1 cellular context compared by ENCODE assay signal in the genomic region with DNA sequence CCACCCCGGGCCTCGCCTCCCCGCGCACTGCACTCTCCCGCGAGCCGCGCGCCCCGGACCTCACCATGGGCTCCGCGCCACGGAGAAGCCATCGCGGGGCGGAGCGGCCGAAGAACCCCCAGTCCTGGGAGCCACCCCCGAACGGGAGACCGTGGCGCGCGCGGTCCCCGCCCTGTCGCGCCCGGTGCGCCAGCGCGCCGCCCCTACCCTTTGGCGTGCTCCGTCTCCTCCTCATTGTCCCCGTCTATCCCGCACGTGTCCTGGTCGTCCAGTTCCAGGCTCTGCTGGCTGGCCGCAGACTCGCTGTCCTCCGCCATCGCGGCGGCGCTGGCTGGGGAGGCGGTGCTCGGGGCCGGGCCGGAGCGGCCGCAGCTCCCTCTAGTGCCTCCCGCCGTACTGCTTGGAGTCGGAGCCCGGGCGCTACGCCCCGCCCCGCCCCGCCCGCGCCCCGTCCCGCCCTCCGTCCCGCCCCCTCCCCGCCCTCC.
TF ChIP-seq lines count a peak whose summit lies in the region.

A gene (minus strand): TSS at position 398 of the 485 bp plus-strand sequence. CDS start 81 bp downstream, at position 317.

TF ChIP-seq in K562, 482 proteins besides CTCF, POLR2A, EP300 and RAD21 (continued from another document and continues in another):
- TF ChIP-seq, protein P1, sequence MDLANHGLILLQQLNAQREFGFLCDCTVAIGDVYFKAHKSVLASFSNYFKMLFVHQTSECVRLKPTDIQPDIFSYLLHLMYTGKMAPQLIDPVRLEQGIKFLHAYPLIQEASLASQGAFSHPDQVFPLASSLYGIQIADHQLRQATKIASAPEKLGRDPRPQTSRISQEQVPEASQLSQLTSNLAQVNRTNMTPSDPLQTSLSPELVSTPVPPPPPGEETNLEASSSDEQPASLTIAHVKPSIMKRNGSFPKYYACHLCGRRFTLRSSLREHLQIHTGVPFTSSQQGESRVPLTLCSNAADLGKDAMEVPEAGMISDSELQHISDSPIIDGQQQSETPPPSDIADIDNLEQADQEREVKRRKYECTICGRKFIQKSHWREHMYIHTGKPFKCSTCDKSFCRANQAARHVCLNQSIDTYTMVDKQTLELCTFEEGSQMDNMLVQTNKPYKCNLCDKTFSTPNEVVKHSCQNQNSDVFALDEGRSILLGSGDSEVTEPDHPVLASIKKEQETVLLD (IDR thresholded peaks at IDR 0.05), result no peak
- TF ChIP-seq HMG20A (CRISPR knock-in tag; conservative IDR thresholded peaks at IDR 0.05) (no peak), ZNF75A (CRISPR knock-in tag; IDR thresholded peaks at IDR 0.05) (no peak), NFE2L1 (tag; IDR thresholded peaks at IDR 0.05; ENCODE audit: borderline replicate concordance, low read depth) (no peak), ATF1 (CRISPR knock-in tag; IDR thresholded peaks at IDR 0.05) (no peak), ATF1 (tag; IDR thresholded peaks at IDR 0.05) (no peak), STAT5B (CRISPR knock-in tag; IDR thresholded peaks at IDR 0.05) (no peak), RBM34 (IDR thresholded peaks at IDR 0.05; ENCODE audit: borderline replicate concordance, insufficient read depth, low read length) (peak; percentile 88; the same call in 1 of the 2 replicates), ZFP30 (CRISPR knock-in tag; IDR thresholded peaks at IDR 0.05; ENCODE audit: borderline replicate concordance) (no peak), PCBP2 (IDR thresholded peaks at IDR 0.05; ENCODE audit: low read depth, low read length, poor library complexity, severe bottlenecking) (no peak), CBFB (CRISPR knock-in tag; IDR thresholded peaks at IDR 0.05) (no peak), PHF8 (IDR thresholded peaks at IDR 0.05; ENCODE audit: borderline replicate concordance, low read length) (peak; percentile 78; the same call in 1 of the 2 replicates), MECOM (CRISPR knock-in tag; IDR thresholded peaks at IDR 0.05) (no peak), CXXC5 (CRISPR knock-in tag; IDR thresholded peaks at IDR 0.05) (peak; percentile 80), MXI1 (IDR thresholded peaks at IDR 0.05; ENCODE audit: low read depth, low read length) (no peak; the same call in 1 of the 2 replicates), ARID1B (IDR thresholded peaks at IDR 0.05) (no peak), ZKSCAN8 (CRISPR knock-in tag; IDR thresholded peaks at IDR 0.05) (no peak), ZBTB17 (CRISPR knock-in tag; IDR thresholded peaks at IDR 0.05) (no peak), KDM4B (IDR thresholded peaks at IDR 0.05; ENCODE audit: borderline replicate concordance in 2 of 2, low read depth in 1 of 2) (no peak), ZNF184 (CRISPR knock-in tag; IDR thresholded peaks at IDR 0.05) (no peak), ZNF695 (CRISPR knock-in tag; IDR thresholded peaks at IDR 0.05) (no peak), NFIC (IDR thresholded peaks at IDR 0.05) (peak; percentile 33; the same call in 1 of the 2 replicates), JUN (IDR thresholded peaks at IDR 0.05; ENCODE audit: borderline replicate concordance, low read depth, low read length) (no peak), JUN (CRISPR knock-in tag; IDR thresholded peaks at IDR 0.05; ENCODE audit: borderline replicate concordance) (no peak), TAF1 (IDR thresholded peaks at IDR 0.05; ENCODE audit: control insufficient read depth, extremely low read depth, insufficient read depth, low read length, severe bottlenecking) (peak; percentile 56), POLR2H (tag; IDR thresholded peaks at IDR 0.05; ENCODE audit: low read depth) (no peak), ZFX (CRISPR knock-in tag; IDR thresholded peaks at IDR 0.05) (peak; percentile 62), LARP7 (IDR thresholded peaks at IDR 0.05) (no peak), KHSRP (IDR thresholded peaks at IDR 0.05) (no peak), NR2C2 (CRISPR knock-in tag; IDR thresholded peaks at IDR 0.05) (no peak), NR2C2 (tag; IDR thresholded peaks at IDR 0.05) (no peak), ZEB2 (IDR thresholded peaks at IDR 0.05) (no peak), ESRRA (IDR thresholded peaks at IDR 0.05; ENCODE audit: borderline replicate concordance, low read depth) (no peak; the same call in 1 of the 2 replicates), ZSCAN29 (IDR thresholded peaks at IDR 0.05) (no peak), CBX5 (IDR thresholded peaks at IDR 0.05; ENCODE audit: borderline replicate concordance, low read depth) (no peak), ETV1 (tag; conservative IDR thresholded peaks at IDR 0.05; ENCODE audit: low read depth) (no peak), RCOR1 (IDR thresholded peaks at IDR 0.05; ENCODE audit: borderline replicate concordance in 1 of 2, low read depth in 2 of 2, low read length in 2 of 2) (no peak), NELFE (IDR thresholded peaks at IDR 0.05; ENCODE audit: insufficient read depth, insufficient read length) (no peak), SMARCE1 (IDR thresholded peaks at IDR 0.05) (no peak), ARID2 (IDR thresholded peaks at IDR 0.05) (no peak), CBX1 (IDR thresholded peaks at IDR 0.05; ENCODE audit: low read depth) (no peak), NFE2 (IDR thresholded peaks at IDR 0.05; ENCODE audit: low read depth) (no peak), KDM1A (IDR thresholded peaks at IDR 0.05) (no peak), NR1H2 (CRISPR knock-in tag; IDR thresholded peaks at IDR 0.05) (no peak), KLF13 (tag; IDR thresholded peaks at IDR 0.05; ENCODE audit: borderline replicate concordance, low read depth) (peak; percentile 61; the same call in 1 of the 2 replicates), LEF1 (IDR thresholded peaks at IDR 0.05) (no peak), ZNF217 (CRISPR knock-in tag; IDR thresholded peaks at IDR 0.05) (no peak), ZNF347 (CRISPR knock-in tag; IDR thresholded peaks at IDR 0.05; ENCODE audit: low read depth) (no peak), SMAD4 (CRISPR knock-in tag; conservative IDR thresholded peaks at IDR 0.05) (peak; percentile 57)
- TF ChIP-seq, protein P2, sequence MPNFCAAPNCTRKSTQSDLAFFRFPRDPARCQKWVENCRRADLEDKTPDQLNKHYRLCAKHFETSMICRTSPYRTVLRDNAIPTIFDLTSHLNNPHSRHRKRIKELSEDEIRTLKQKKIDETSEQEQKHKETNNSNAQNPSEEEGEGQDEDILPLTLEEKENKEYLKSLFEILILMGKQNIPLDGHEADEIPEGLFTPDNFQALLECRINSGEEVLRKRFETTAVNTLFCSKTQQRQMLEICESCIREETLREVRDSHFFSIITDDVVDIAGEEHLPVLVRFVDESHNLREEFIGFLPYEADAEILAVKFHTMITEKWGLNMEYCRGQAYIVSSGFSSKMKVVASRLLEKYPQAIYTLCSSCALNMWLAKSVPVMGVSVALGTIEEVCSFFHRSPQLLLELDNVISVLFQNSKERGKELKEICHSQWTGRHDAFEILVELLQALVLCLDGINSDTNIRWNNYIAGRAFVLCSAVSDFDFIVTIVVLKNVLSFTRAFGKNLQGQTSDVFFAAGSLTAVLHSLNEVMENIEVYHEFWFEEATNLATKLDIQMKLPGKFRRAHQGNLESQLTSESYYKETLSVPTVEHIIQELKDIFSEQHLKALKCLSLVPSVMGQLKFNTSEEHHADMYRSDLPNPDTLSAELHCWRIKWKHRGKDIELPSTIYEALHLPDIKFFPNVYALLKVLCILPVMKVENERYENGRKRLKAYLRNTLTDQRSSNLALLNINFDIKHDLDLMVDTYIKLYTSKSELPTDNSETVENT (CRISPR knock-in tag; IDR thresholded peaks at IDR 0.05), result peak; percentile 91
- TF ChIP-seq, protein P3, sequence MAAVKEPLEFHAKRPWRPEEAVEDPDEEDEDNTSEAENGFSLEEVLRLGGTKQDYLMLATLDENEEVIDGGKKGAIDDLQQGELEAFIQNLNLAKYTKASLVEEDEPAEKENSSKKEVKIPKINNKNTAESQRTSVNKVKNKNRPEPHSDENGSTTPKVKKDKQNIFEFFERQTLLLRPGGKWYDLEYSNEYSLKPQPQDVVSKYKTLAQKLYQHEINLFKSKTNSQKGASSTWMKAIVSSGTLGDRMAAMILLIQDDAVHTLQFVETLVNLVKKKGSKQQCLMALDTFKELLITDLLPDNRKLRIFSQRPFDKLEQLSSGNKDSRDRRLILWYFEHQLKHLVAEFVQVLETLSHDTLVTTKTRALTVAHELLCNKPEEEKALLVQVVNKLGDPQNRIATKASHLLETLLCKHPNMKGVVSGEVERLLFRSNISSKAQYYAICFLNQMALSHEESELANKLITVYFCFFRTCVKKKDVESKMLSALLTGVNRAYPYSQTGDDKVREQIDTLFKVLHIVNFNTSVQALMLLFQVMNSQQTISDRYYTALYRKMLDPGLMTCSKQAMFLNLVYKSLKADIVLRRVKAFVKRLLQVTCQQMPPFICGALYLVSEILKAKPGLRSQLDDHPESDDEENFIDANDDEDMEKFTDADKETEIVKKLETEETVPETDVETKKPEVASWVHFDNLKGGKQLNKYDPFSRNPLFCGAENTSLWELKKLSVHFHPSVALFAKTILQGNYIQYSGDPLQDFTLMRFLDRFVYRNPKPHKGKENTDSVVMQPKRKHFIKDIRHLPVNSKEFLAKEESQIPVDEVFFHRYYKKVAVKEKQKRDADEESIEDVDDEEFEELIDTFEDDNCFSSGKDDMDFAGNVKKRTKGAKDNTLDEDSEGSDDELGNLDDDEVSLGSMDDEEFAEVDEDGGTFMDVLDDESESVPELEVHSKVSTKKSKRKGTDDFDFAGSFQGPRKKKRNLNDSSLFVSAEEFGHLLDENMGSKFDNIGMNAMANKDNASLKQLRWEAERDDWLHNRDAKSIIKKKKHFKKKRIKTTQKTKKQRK (IDR thresholded peaks at IDR 0.05; ENCODE audit: borderline replicate concordance, low read depth, low read length), result no peak
- TF ChIP-seq, protein P4, sequence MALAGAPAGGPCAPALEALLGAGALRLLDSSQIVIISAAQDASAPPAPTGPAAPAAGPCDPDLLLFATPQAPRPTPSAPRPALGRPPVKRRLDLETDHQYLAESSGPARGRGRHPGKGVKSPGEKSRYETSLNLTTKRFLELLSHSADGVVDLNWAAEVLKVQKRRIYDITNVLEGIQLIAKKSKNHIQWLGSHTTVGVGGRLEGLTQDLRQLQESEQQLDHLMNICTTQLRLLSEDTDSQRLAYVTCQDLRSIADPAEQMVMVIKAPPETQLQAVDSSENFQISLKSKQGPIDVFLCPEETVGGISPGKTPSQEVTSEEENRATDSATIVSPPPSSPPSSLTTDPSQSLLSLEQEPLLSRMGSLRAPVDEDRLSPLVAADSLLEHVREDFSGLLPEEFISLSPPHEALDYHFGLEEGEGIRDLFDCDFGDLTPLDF (CRISPR knock-in tag; IDR thresholded peaks at IDR 0.05), result no peak
- TF ChIP-seq, protein P5, sequence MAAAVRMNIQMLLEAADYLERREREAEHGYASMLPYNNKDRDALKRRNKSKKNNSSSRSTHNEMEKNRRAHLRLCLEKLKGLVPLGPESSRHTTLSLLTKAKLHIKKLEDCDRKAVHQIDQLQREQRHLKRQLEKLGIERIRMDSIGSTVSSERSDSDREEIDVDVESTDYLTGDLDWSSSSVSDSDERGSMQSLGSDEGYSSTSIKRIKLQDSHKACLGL (CRISPR knock-in tag; IDR thresholded peaks at IDR 0.05; ENCODE audit: borderline replicate concordance, poor library complexity, severe bottlenecking), result no peak
- TF ChIP-seq, protein P6, sequence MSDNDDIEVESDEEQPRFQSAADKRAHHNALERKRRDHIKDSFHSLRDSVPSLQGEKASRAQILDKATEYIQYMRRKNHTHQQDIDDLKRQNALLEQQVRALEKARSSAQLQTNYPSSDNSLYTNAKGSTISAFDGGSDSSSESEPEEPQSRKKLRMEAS (CRISPR knock-in tag; IDR thresholded peaks at IDR 0.05), result peak; percentile 76
- TF ChIP-seq, protein P7, sequence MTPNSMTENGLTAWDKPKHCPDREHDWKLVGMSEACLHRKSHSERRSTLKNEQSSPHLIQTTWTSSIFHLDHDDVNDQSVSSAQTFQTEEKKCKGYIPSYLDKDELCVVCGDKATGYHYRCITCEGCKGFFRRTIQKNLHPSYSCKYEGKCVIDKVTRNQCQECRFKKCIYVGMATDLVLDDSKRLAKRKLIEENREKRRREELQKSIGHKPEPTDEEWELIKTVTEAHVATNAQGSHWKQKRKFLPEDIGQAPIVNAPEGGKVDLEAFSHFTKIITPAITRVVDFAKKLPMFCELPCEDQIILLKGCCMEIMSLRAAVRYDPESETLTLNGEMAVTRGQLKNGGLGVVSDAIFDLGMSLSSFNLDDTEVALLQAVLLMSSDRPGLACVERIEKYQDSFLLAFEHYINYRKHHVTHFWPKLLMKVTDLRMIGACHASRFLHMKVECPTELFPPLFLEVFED (CRISPR knock-in tag; conservative IDR thresholded peaks at IDR 0.05), result no peak
- TF ChIP-seq, protein P8, sequence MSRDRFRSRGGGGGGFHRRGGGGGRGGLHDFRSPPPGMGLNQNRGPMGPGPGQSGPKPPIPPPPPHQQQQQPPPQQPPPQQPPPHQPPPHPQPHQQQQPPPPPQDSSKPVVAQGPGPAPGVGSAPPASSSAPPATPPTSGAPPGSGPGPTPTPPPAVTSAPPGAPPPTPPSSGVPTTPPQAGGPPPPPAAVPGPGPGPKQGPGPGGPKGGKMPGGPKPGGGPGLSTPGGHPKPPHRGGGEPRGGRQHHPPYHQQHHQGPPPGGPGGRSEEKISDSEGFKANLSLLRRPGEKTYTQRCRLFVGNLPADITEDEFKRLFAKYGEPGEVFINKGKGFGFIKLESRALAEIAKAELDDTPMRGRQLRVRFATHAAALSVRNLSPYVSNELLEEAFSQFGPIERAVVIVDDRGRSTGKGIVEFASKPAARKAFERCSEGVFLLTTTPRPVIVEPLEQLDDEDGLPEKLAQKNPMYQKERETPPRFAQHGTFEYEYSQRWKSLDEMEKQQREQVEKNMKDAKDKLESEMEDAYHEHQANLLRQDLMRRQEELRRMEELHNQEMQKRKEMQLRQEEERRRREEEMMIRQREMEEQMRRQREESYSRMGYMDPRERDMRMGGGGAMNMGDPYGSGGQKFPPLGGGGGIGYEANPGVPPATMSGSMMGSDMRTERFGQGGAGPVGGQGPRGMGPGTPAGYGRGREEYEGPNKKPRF (IDR thresholded peaks at IDR 0.05; ENCODE audit: low read depth, low read length), result no peak
- TF ChIP-seq, protein P9, sequence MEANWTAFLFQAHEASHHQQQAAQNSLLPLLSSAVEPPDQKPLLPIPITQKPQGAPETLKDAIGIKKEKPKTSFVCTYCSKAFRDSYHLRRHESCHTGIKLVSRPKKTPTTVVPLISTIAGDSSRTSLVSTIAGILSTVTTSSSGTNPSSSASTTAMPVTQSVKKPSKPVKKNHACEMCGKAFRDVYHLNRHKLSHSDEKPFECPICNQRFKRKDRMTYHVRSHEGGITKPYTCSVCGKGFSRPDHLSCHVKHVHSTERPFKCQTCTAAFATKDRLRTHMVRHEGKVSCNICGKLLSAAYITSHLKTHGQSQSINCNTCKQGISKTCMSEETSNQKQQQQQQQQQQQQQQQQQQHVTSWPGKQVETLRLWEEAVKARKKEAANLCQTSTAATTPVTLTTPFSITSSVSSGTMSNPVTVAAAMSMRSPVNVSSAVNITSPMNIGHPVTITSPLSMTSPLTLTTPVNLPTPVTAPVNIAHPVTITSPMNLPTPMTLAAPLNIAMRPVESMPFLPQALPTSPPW (CRISPR knock-in tag; IDR thresholded peaks at IDR 0.05), result peak; percentile 91
- TF ChIP-seq, protein P10, sequence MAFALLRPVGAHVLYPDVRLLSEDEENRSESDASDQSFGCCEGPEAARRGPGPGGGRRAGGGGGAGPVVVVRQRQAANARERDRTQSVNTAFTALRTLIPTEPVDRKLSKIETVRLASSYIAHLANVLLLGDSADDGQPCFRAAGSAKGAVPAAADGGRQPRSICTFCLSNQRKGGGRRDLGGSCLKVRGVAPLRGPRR (CRISPR knock-in tag; IDR thresholded peaks at IDR 0.05), result no peak
